ENCODE assay signal across 8 cellular contexts in genomic region chr1:43707191-43708005, GRCh38. TPM values are rescaled to one million over a fixed set of nuclear protein-coding genes. Genes with fewer than 3 reads are reported as not detected.
DNase-seq lines count a peak whose midpoint lies in the region; ATAC-seq and FAIRE-seq lines count a peak whose summit lies in the region.

ST3GAL3 (plus strand) TSS chr1:43707536; CDS start chr1:43736263, 28,727 bp downstream.

- H3K4me1 Mint-ChIP-seq in activated CD8-positive, alpha-beta memory T cell treated with anti-CD3 and anti-CD28 coated beads, Interleukin-2, amount 10 ng/mL, durations not matched to agents 7 days and 5 days: peaks cover 46% of the 10 kb centered on the region

- H3K9me3 ChIP-seq in NT2/D1 (ENCODE audit: insufficient read depth, low read length) (no peaks in the 10 kb centered on the region), endocrine pancreas (ENCODE audit: control insufficient read depth, low read length) (no peaks in the 10 kb centered on the region), mesodermal cell (ENCODE audit: control insufficient read depth, low read length) (no peaks in the 10 kb centered on the region)

- DNase-seq in COLO829 (ENCODE audit: low spot score): peak; percentile 66
- DNase-seq in HTR-8/SVneo (ENCODE audit: insufficient read length, low spot score): peak; percentile 94
- peak; percentile 95 for DNase-seq in NT2/D1 (ENCODE audit: low read depth, low spot score)
- DNase-seq in activated CD8-positive, alpha-beta memory T cell treated with anti-CD3 and anti-CD28 coated beads, Interleukin-2, amount 10 ng/mL, durations not matched to agents 7 days and 5 days: peak; percentile 95
- DNase-seq in stimulated activated CD8-positive, alpha-beta memory T cell treated with anti-CD3 and anti-CD28 coated beads, Interleukin-15, amount 100 ng/mL, for 24 hours (ENCODE audit: low read depth): peak; percentile 83

- peak within 1 kb of the TSS; percentile 89 for H3K27ac Mint-ChIP-seq in activated CD8-positive, alpha-beta memory T cell treated with anti-CD3 and anti-CD28 coated beads, Interleukin-2, amount 10 ng/mL, durations not matched to agents 7 days and 5 days

- H3K9ac ChIP-seq in NT2/D1 (ENCODE audit: insufficient read length, low read depth) (peak within 1 kb of the TSS; percentile 100), endocrine pancreas (ENCODE audit: control insufficient read depth, insufficient read depth, low read length) (peak within 1 kb of the TSS; percentile 94)

- H3K36me3 ChIP-seq in NT2/D1 (ENCODE audit: insufficient read depth, insufficient read length, low read length) (peaks cover 70% of the 10 kb centered on the region), endocrine pancreas (ENCODE audit: control insufficient read depth, insufficient read depth, low read length) (peaks cover 12% of the 10 kb centered on the region), mesodermal cell (ENCODE audit: control insufficient read depth, insufficient read depth, low read length) (peaks cover 37% of the 10 kb centered on the region)

- no peaks in the 10 kb centered on the region for H3K27me3 Mint-ChIP-seq in activated CD8-positive, alpha-beta memory T cell treated with anti-CD3 and anti-CD28 coated beads, Interleukin-2, amount 10 ng/mL, durations not matched to agents 7 days and 5 days

- 0% methylated on average over 77 to 88 of the region's 102 CpGs for WGBS in mesodermal cell (ENCODE audit: insufficient coverage in 2 of 2), 2 experiments

- H3K4me3 ChIP-seq in NT2/D1 (ENCODE audit: insufficient read length, low read depth) (peak within 1 kb of the TSS; percentile 94), endocrine pancreas (ENCODE audit: control insufficient read depth, insufficient read depth, low read length) (peak within 1 kb of the TSS; percentile 89), mesodermal cell (ENCODE audit: extremely low read depth, insufficient read depth, low read length, poor library complexity, severe bottlenecking) (peak within 1 kb of the TSS; percentile 74)

- no peaks in the 10 kb centered on the region for H3K9me3 Mint-ChIP-seq in activated CD8-positive, alpha-beta memory T cell treated with anti-CD3 and anti-CD28 coated beads, Interleukin-2, amount 10 ng/mL, durations not matched to agents 7 days and 5 days (ENCODE audit: low read depth)

- CTCF ChIA-PET in activated CD8-positive, alpha-beta memory T cell treated with anti-CD3 and anti-CD28 coated beads, Interleukin-2, amount 10 ng/mL, durations not matched to agents 7 days and 5 days (lab: Charles Lee): interaction anchor here (0.5 to 1.3 kb wide), 4 partner anchors 12 to 228 kb away, joined by 3 to 11 read pairs (median 4); no protein-coding TSS in a partner anchor

- peak; percentile 75 for FAIRE-seq in HTR-8/SVneo (lab: Jason Lieb, UNC)

- ATAC-seq in GM21367 (IDR thresholded peaks at IDR 0.05; ENCODE audit: unreplicated experiment): peak; percentile 85
- peak; percentile 97 for ATAC-seq in activated CD8-positive, alpha-beta memory T cell treated with anti-CD3 and anti-CD28 coated beads, Interleukin-2, amount 10 ng/mL, durations not matched to agents 7 days and 5 days

- H3K4me1 ChIP-seq in NT2/D1 (ENCODE audit: insufficient read depth, insufficient read length): peaks cover 10% of the 10 kb centered on the region
- peaks cover 7% of the 10 kb centered on the region for H3K4me1 ChIP-seq in endocrine pancreas (ENCODE audit: control insufficient read depth, insufficient read depth, low read length)
- H3K4me1 ChIP-seq in mesodermal cell (ENCODE audit: control insufficient read depth, insufficient read depth, low read length, poor library complexity, severe bottlenecking): peaks cover 19% of the 10 kb centered on the region

- H3K36me3 Mint-ChIP-seq in activated CD8-positive, alpha-beta memory T cell treated with anti-CD3 and anti-CD28 coated beads, Interleukin-2, amount 10 ng/mL, durations not matched to agents 7 days and 5 days: peaks cover 22% of the 10 kb centered on the region

- H3K27me3 ChIP-seq in NT2/D1 (ENCODE audit: insufficient read depth, insufficient read length): no peaks in the 10 kb centered on the region
- H3K27me3 ChIP-seq in endocrine pancreas (ENCODE audit: control insufficient read depth, insufficient read depth, low read length): no peaks in the 10 kb centered on the region

- H3K27ac ChIP-seq in mesodermal cell (ENCODE audit: low read depth, low read length, severe bottlenecking): peak within 1 kb of the TSS; percentile 81

- H3K4me3 Mint-ChIP-seq in activated CD8-positive, alpha-beta memory T cell treated with anti-CD3 and anti-CD28 coated beads, Interleukin-2, amount 10 ng/mL, durations not matched to agents 7 days and 5 days: peak within 1 kb of the TSS; percentile 92

RNA-seq across cellular contexts. Expression of gene ST3GAL3, which starts in this region (rescaled TPM):
- total RNA-seq in activated CD8-positive, alpha-beta memory T cell treated with anti-CD3 and anti-CD28 coated beads, Interleukin-2, amount 10 ng/mL, durations not matched to agents 7 days and 5 days: 10 to 100 TPM; 18.1 to 26.7 TPM
- 22.4 TPM for polyA plus RNA-seq in mesodermal cell (2013, experiment 1 of 2)
- 16.2 TPM for polyA plus RNA-seq in mesodermal cell (2013, experiment 2 of 2)

Comparison
In these comparisons a context has a peak if more than half of its experiments do, and no peak if none do; other contexts are left out.
1. Peak in every context shown above with its lines: DNase-seq, ATAC-seq, H3K4me3 ChIP-seq and H3K27ac ChIP-seq.